Comparison of ENCODE assay signal across 29 cellular contexts in genomic region chr6:130936933-130937332, GRCh38.
"Had no signal": no experiment of that assay in that cellular context is flagged by ENCODE, and none has a peak within 500 bp of the region (broad histone marks: within the 10 kb centered on the region; RNA-seq: fewer than 3 reads in every experiment).

No MANE protein-coding gene starts in this region.

- H3K9me3 Mint-ChIP-seq: activated CD4-positive, alpha-beta memory T cell treated with anti-CD3 and anti-CD28 coated beads, Interleukin-2, amount 10 ng/mL, durations not matched to agents 7 days and 5 days; activated CD4-positive, alpha-beta T cell treated with anti-CD3 and anti-CD28 coated beads, Interleukin-2, amount 10 ng/mL, durations not matched to agents 7 days and 5 days; activated T-cell treated with anti-CD3 and anti-CD28 coated beads, Interleukin-2, amount 50 U/mL, for 24 hours; activated T-cell treated with anti-CD3 and anti-CD28 coated beads, Interleukin-2, amount 50 U/mL, for 72 hours; central memory CD8-positive, alpha-beta T cell; dendritic cell treated with granulocyte-macrophage colony-stimulating factor and Interleukin-4, amounts not matched to agents 40 ng/mL and 50 ng/mL, for 4 days; endodermal cell had no signal

- H3K4me1 Mint-ChIP-seq: activated CD4-positive, alpha-beta memory T cell treated with anti-CD3 and anti-CD28 coated beads, Interleukin-2, amount 10 ng/mL, durations not matched to agents 7 days and 5 days; activated CD4-positive, alpha-beta T cell treated with anti-CD3 and anti-CD28 coated beads, Interleukin-2, amount 10 ng/mL, durations not matched to agents 7 days and 5 days; central memory CD8-positive, alpha-beta T cell had no signal

- ATAC-seq: activated T-cell treated with anti-CD3 and anti-CD28 coated beads, Interleukin-2, amount 50 U/mL, for 72 hours; esophagus mucosa had no signal

- H3K4me3 Mint-ChIP-seq: activated CD4-positive, alpha-beta memory T cell treated with anti-CD3 and anti-CD28 coated beads, Interleukin-2, amount 10 ng/mL, durations not matched to agents 7 days and 5 days; activated CD4-positive, alpha-beta T cell treated with anti-CD3 and anti-CD28 coated beads, Interleukin-2, amount 10 ng/mL, durations not matched to agents 7 days and 5 days; activated naive CD8-positive, alpha-beta T cell; activated T-cell treated with anti-CD3 and anti-CD28 coated beads, Interleukin-2, amount 50 U/mL, for 24 hours; activated T-cell treated with anti-CD3 and anti-CD28 coated beads, Interleukin-2, amount 50 U/mL, for 72 hours; central memory CD8-positive, alpha-beta T cell; dendritic cell treated with granulocyte-macrophage colony-stimulating factor and Interleukin-4, amounts not matched to agents 40 ng/mL and 50 ng/mL, for 4 days; endodermal cell had no signal

- FAIRE-seq: astrocyte, bronchial epithelial cell, frontal cortex had no signal

- H3K27ac ChIP-seq: brain microvascular endothelial cell, coronary artery had no signal

- H3K27me3 ChIP-seq: brain microvascular endothelial cell, dorsolateral prefrontal cortex had no signal

- H3K27me3 Mint-ChIP-seq: activated CD4-positive, alpha-beta memory T cell treated with anti-CD3 and anti-CD28 coated beads, Interleukin-2, amount 10 ng/mL, durations not matched to agents 7 days and 5 days; activated CD4-positive, alpha-beta T cell treated with anti-CD3 and anti-CD28 coated beads, Interleukin-2, amount 10 ng/mL, durations not matched to agents 7 days and 5 days; activated naive CD8-positive, alpha-beta T cell; activated T-cell treated with anti-CD3 and anti-CD28 coated beads, Interleukin-2, amount 50 U/mL, for 24 hours; central memory CD8-positive, alpha-beta T cell; dendritic cell treated with granulocyte-macrophage colony-stimulating factor and Interleukin-4, amounts not matched to agents 40 ng/mL and 50 ng/mL, for 4 days had no signal

- DNase-seq: activated CD4-positive, alpha-beta memory T cell treated with anti-CD3 and anti-CD28 coated beads, Interleukin-2, amount 10 ng/mL, durations not matched to agents 7 days and 5 days; activated CD4-positive, alpha-beta T cell treated with anti-CD3 and anti-CD28 coated beads for 1 hour; activated CD4-positive, alpha-beta T cell treated with anti-CD3 and anti-CD28 coated beads for 4 hours; activated CD4-positive, alpha-beta T cell treated with anti-CD3 and anti-CD28 coated beads, Interleukin-2, amount 10 ng/mL, durations not matched to agents 7 days and 5 days; activated CD4-positive, alpha-beta T cell treated with anti-CD3 and anti-CD28 coated beads, Interleukin-2, amount 50 U/mL, for 4 hours; activated CD8-positive, alpha-beta memory T cell treated with anti-CD3 and anti-CD28 coated beads, Interleukin-2, amount 50 U/mL, for 48 hours; activated effector memory CD4-positive, alpha-beta T cell treated with Interleukin-2 at 50 U/mL for 16 hours; activated gamma-delta T cell treated with Interleukin-2 at 50 U/mL for 16 hours; activated naive CD4-positive, alpha-beta T cell treated with anti-CD3 and anti-CD28 coated beads, Interleukin-2, amount 50 U/mL, for 16 hours; activated naive CD4-positive, alpha-beta T cell treated with Interleukin-2 at 50 U/mL for 16 hours; activated T-cell treated with anti-CD3 and anti-CD28 coated beads for 4 hours; activated T-cell treated with anti-CD3 and anti-CD28 coated beads, Interleukin-2, amount 50 U/mL, for 24 hours; activated T-cell treated with anti-CD3 and anti-CD28 coated beads, Interleukin-2, amount 50 U/mL, for 72 hours; amniotic stem cell; anterior cingulate cortex; brain microvascular endothelial cell; dorsolateral prefrontal cortex; effector memory CD4-positive, alpha-beta T cell; endodermal cell; foreskin fibroblast; T-helper 2 cell had no signal

- H3K36me3 ChIP-seq: brain microvascular endothelial cell had no signal

- H3K4me3 ChIP-seq: coronary artery, dorsolateral prefrontal cortex had no signal

- H3K27ac Mint-ChIP-seq: activated CD4-positive, alpha-beta memory T cell treated with anti-CD3 and anti-CD28 coated beads, Interleukin-2, amount 10 ng/mL, durations not matched to agents 7 days and 5 days; activated CD4-positive, alpha-beta T cell treated with anti-CD3 and anti-CD28 coated beads, Interleukin-2, amount 10 ng/mL, durations not matched to agents 7 days and 5 days; activated naive CD8-positive, alpha-beta T cell; activated T-cell treated with anti-CD3 and anti-CD28 coated beads, Interleukin-2, amount 50 U/mL, for 24 hours; activated T-cell treated with anti-CD3 and anti-CD28 coated beads, Interleukin-2, amount 50 U/mL, for 72 hours; dendritic cell treated with granulocyte-macrophage colony-stimulating factor and Interleukin-4, amounts not matched to agents 40 ng/mL and 50 ng/mL, for 4 days; endodermal cell had no signal
